In the genomic region with DNA sequence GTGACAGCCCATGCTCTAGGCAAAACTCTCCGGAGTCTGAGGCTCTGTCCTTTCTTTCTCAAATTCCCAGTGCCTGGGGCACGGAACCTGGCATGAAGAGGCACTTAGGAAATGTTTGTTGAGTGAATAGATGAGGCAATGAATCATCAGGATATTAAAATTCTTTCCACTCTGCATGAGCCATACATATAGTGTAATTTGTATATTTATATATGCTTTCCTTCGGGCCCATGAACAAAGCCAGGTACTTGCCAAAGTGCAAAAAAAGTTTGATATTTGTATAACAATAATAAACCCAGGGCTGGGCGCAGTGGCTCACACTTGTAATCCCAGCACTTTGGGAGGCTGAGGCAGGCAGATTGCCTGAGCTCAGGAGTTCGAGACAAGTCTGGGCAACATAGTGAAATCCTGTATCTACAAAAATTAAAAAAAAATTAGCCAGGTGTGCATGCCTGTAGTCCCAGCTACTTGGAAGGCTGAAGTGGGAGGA, we compare ENCODE assay signal across 14 cellular contexts.
A peak's percentile ranks its signal among the peaks of the same experiment; 100 is the strongest.
DNase-seq lines count a peak whose midpoint lies in the region; ATAC-seq, FAIRE-seq and TF ChIP-seq lines count a peak whose summit lies in the region.
"Had no signal": no experiment of that assay in that cellular context is flagged by ENCODE, and none has a peak within 500 bp of the region (broad histone marks: within the 10 kb centered on the region; RNA-seq: fewer than 3 reads in every experiment).

No MANE protein-coding gene starts in this region.

- no peak for TF ChIP-seq POLR2A in A549 (IDR thresholded peaks at IDR 0.05; ENCODE audit: low read length)

- TF ChIP-seq CTCF in A549 (IDR thresholded peaks at IDR 0.05) (no peak), natural killer cell (IDR thresholded peaks at IDR 0.05) (no peak)

- TF ChIP-seq EP300 in A549 (IDR thresholded peaks at IDR 0.05): peak; percentile 79 to 90; a peak in 3 of 5 replicates

- 3% methylated on average over 5 of the region's 5 CpGs for WGBS in A549 (ENCODE audit: missing lambda C conversion rate)

- peak overlapping the region; percentile 69 for H3K4me2 ChIP-seq in A549
- H3K4me2 ChIP-seq: BLaER1 had no signal

- ATAC-seq in A549 (peak; percentile 86 to 91), natural killer cell (no peak)
- no peak for ATAC-seq in stimulated activated naive CD8-positive, alpha-beta T cell treated with anti-CD3 and anti-CD28 coated beads, Interleukin-15, Interleukin-2, amounts not matched to agents 100 U/mL and 50 U/mL, for 24 hours

- no peak overlapping the region for H3K4me3 Mint-ChIP-seq in natural killer cell
- no peak overlapping the region for H3K4me3 Mint-ChIP-seq in activated naive CD4-positive, alpha-beta T cell treated with anti-CD3 and anti-CD28 coated beads for 36 hours

- H3K27ac ChIP-seq in A549: peak overlapping the region; percentile 89 to 90
- H3K27ac ChIP-seq: BLaER1, thoracic aorta had no signal

- DNase-seq in A549 (ENCODE audit: low read depth in 1 of 2, low spot score in 1 of 2) (peak; percentile 82 to 92), HS-5 (ENCODE audit: low read depth) (peak; percentile 100), astrocyte of the hippocampus (ENCODE audit: low read depth, low spot score) (peak; percentile 43), hepatic stellate cell (ENCODE audit: low spot score) (peak; percentile 50), natural killer cell (no peak), G401 (ENCODE audit: low spot score) (no peak)
- DNase-seq in stimulated activated naive CD8-positive, alpha-beta T cell treated with anti-CD3 and anti-CD28 coated beads, Interleukin-15, Interleukin-2, amounts not matched to agents 100 U/mL and 50 U/mL, for 24 hours: no peak
- DNase-seq in activated naive CD4-positive, alpha-beta T cell treated with anti-CD3 and anti-CD28 coated beads for 36 hours: no peak
- DNase-seq: activated CD4-positive, CD25-positive, alpha-beta regulatory T cell; NCI-H187 treated with DMSO at 0.1 percent for 48 hours; nucleus accumbens had no signal

- no peaks in the 10 kb centered on the region for H3K27me3 Mint-ChIP-seq in natural killer cell (ENCODE audit: low read depth in 2 of 2)
- no peaks in the 10 kb centered on the region for H3K27me3 Mint-ChIP-seq in activated naive CD4-positive, alpha-beta T cell treated with anti-CD3 and anti-CD28 coated beads for 36 hours (ENCODE audit: low read depth)

- H3K4me1 ChIP-seq in A549: peaks cover 64% of the 10 kb centered on the region
- H3K4me1 ChIP-seq: BLaER1 had no signal

- H3K4me1 Mint-ChIP-seq in natural killer cell: peaks cover 0 to 4% of the 10 kb centered on the region in 2 donors
- no peaks in the 10 kb centered on the region for H3K4me1 Mint-ChIP-seq in activated naive CD4-positive, alpha-beta T cell treated with anti-CD3 and anti-CD28 coated beads for 36 hours (ENCODE audit: low read depth)

- H3K27ac Mint-ChIP-seq in natural killer cell: no peak overlapping the region
- no peak overlapping the region for H3K27ac Mint-ChIP-seq in activated naive CD4-positive, alpha-beta T cell treated with anti-CD3 and anti-CD28 coated beads for 36 hours

- H3K36me3 Mint-ChIP-seq in natural killer cell: no peaks in the 10 kb centered on the region
- H3K36me3 Mint-ChIP-seq in activated naive CD4-positive, alpha-beta T cell treated with anti-CD3 and anti-CD28 coated beads for 36 hours (ENCODE audit: low read depth): no peaks in the 10 kb centered on the region

- CTCF ChIA-PET in A549 (lab: Yijun Ruan, JAX): interaction anchor here (0.6 to 1.9 kb wide), 10 partner anchors 19 to 280 kb away, joined by 3 to 9 read pairs (median 4); no protein-coding TSS in a partner anchor
- CTCF ChIA-PET in activated naive CD4-positive, alpha-beta T cell treated with anti-CD3 and anti-CD28 coated beads for 36 hours (lab: Charles Lee): interaction anchor here (1.4 kb wide), 1 partner anchor 19 kb away, joined by 5 read pairs; no protein-coding TSS in a partner anchor

- peak; percentile 54 to 57; a peak in 3 of 5 replicates for TF ChIP-seq RAD21 in A549 (conservative IDR thresholded peaks at IDR 0.05 in 1 of 2, IDR thresholded peaks at IDR 0.05 in 1 of 2)

- peak; percentile 39 for FAIRE-seq in A549 (lab: Jason Lieb, UNC)
- FAIRE-seq: colon had no signal

- H3K4me3 ChIP-seq in A549: no peak overlapping the region
- H3K4me3 ChIP-seq: BLaER1, thoracic aorta had no signal

- no peaks in the 10 kb centered on the region for H3K9me3 Mint-ChIP-seq in natural killer cell
- no peaks in the 10 kb centered on the region for H3K9me3 Mint-ChIP-seq in activated naive CD4-positive, alpha-beta T cell treated with anti-CD3 and anti-CD28 coated beads for 36 hours

- intact Hi-C loops in natural killer cell (cut with micrococcal nuclease): no loop called here
- intact Hi-C loops in activated naive CD4-positive, alpha-beta T cell treated with anti-CD3 and anti-CD28 coated beads for 36 hours (cut with micrococcal nuclease): no loop called here

- POLR2A ChIA-PET in A549 (lab: Yijun Ruan, JAX): interaction anchor here (0.7 to 2.3 kb wide), 3 partner anchors 19 to 183 kb away, joined by 3 to 12 read pairs (median 4); no protein-coding TSS in a partner anchor

- in situ Hi-C loops in G401 (cut with HindIII; ENCODE audit: low sequenced_read_pairs): no loop called here

- H3K9me3 ChIP-seq in A549: no peaks in the 10 kb centered on the region
- H3K9me3 ChIP-seq: BLaER1, thoracic aorta had no signal

TF ChIP-seq in A549, 52 proteins besides CTCF, POLR2A, EP300 and RAD21 (continues in another document):
- peak; percentile 49; the same call in 1 of the 2 replicates for TF ChIP-seq HOXB13 (CRISPR knock-in tag; IDR thresholded peaks at IDR 0.05; ENCODE audit: low read depth)
- TF ChIP-seq, protein P1, sequence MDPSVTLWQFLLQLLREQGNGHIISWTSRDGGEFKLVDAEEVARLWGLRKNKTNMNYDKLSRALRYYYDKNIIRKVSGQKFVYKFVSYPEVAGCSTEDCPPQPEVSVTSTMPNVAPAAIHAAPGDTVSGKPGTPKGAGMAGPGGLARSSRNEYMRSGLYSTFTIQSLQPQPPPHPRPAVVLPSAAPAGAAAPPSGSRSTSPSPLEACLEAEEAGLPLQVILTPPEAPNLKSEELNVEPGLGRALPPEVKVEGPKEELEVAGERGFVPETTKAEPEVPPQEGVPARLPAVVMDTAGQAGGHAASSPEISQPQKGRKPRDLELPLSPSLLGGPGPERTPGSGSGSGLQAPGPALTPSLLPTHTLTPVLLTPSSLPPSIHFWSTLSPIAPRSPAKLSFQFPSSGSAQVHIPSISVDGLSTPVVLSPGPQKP (IDR thresholded peaks at IDR 0.05; ENCODE audit: low read depth, low read length): no peak
- peak; percentile 92 for TF ChIP-seq FOSL2 (IDR thresholded peaks at IDR 0.05)
- TF ChIP-seq FOSL2 (CRISPR knock-in tag; IDR thresholded peaks at IDR 0.05): peak; percentile 98
- peak; percentile 66; the same call in 1 of the 2 replicates for TF ChIP-seq RARB (CRISPR knock-in tag; IDR thresholded peaks at IDR 0.05)
- TF ChIP-seq BHLHE40 (IDR thresholded peaks at IDR 0.05; ENCODE audit: low read depth, low read length): no peak
- peak; percentile 88 to 91; a peak in 4 of 5 replicates for TF ChIP-seq JUN (IDR thresholded peaks at IDR 0.05)
- peak; percentile 59; the same call in 2 of the 3 replicates for TF ChIP-seq SMC3 (IDR thresholded peaks at IDR 0.05)
- TF ChIP-seq KDM5A (IDR thresholded peaks at IDR 0.05): no peak
- TF ChIP-seq, protein P2, sequence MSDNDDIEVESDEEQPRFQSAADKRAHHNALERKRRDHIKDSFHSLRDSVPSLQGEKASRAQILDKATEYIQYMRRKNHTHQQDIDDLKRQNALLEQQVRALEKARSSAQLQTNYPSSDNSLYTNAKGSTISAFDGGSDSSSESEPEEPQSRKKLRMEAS (IDR thresholded peaks at IDR 0.05): peak; percentile 84
- TF ChIP-seq GATA3 (IDR thresholded peaks at IDR 0.05; ENCODE audit: borderline replicate concordance): peak; percentile 97
- TF ChIP-seq POLR2AphosphoS2 (conservative IDR thresholded peaks at IDR 0.05; ENCODE audit: low read length): no peak
- TF ChIP-seq JUNB (IDR thresholded peaks at IDR 0.05): peak; percentile 94
- TF ChIP-seq EHMT2 (IDR thresholded peaks at IDR 0.05; ENCODE audit: low read depth): no peak
- TF ChIP-seq EHF (CRISPR knock-in tag; IDR thresholded peaks at IDR 0.05): no peak
- TF ChIP-seq HDAC2 (IDR thresholded peaks at IDR 0.05): no peak
- TF ChIP-seq, protein P3, sequence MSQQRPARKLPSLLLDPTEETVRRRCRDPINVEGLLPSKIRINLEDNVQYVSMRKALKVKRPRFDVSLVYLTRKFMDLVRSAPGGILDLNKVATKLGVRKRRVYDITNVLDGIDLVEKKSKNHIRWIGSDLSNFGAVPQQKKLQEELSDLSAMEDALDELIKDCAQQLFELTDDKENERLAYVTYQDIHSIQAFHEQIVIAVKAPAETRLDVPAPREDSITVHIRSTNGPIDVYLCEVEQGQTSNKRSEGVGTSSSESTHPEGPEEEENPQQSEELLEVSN (IDR thresholded peaks at IDR 0.05; ENCODE audit: borderline replicate concordance, low read depth): no peak
- TF ChIP-seq TFCP2L1 (CRISPR knock-in tag; IDR thresholded peaks at IDR 0.05): no peak
- TF ChIP-seq, protein P4, sequence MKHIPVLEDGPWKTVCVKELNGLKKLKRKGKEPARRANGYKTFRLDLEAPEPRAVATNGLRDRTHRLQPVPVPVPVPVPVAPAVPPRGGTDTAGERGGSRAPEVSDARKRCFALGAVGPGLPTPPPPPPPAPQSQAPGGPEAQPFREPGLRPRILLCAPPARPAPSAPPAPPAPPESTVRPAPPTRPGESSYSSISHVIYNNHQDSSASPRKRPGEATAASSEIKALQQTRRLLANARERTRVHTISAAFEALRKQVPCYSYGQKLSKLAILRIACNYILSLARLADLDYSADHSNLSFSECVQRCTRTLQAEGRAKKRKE (CRISPR knock-in tag; IDR thresholded peaks at IDR 0.05; ENCODE audit: low read depth): peak; percentile 1; the same call in 1 of the 2 replicates
- TF ChIP-seq CEBPB (IDR thresholded peaks at IDR 0.05): peak; percentile 62 to 95; a peak in 3 of 4 replicates
- TF ChIP-seq RFX5 (IDR thresholded peaks at IDR 0.05): no peak
- TF ChIP-seq, protein P5, sequence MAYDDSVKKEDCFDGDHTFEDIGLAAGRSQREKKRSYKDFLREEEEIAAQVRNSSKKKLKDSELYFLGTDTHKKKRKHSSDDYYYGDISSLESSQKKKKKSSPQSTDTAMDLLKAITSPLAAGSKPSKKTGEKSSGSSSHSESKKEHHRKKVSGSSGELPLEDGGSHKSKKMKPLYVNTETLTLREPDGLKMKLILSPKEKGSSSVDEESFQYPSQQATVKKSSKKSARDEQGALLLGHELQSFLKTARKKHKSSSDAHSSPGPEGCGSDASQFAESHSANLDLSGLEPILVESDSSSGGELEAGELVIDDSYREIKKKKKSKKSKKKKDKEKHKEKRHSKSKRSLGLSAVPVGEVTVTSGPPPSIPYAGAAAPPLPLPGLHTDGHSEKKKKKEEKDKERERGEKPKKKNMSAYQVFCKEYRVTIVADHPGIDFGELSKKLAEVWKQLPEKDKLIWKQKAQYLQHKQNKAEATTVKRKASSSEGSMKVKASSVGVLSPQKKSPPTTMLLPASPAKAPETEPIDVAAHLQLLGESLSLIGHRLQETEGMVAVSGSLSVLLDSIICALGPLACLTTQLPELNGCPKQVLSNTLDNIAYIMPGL (CRISPR knock-in tag; IDR thresholded peaks at IDR 0.05; ENCODE audit: borderline replicate concordance): no peak

Comparison
In these comparisons a context has a peak if more than half of its experiments do, and no peak if none do; other contexts are left out.
1. ATAC-seq: peak in A549 (2 of 2); none in natural killer cell (0 of 3) and stimulated activated naive CD8-positive, alpha-beta T cell treated with anti-CD3 and anti-CD28 coated beads, Interleukin-15, Interleukin-2, amounts not matched to agents 100 U/mL and 50 U/mL, for 24 hours (single experiment).
2. DNase-seq: peak in A549 (2 of 2), HS-5 (single experiment), astrocyte of the hippocampus (single experiment) and hepatic stellate cell (single experiment); none in natural killer cell (single experiment), G401 (single experiment), stimulated activated naive CD8-positive, alpha-beta T cell treated with anti-CD3 and anti-CD28 coated beads, Interleukin-15, Interleukin-2, amounts not matched to agents 100 U/mL and 50 U/mL, for 24 hours (single experiment) and activated naive CD4-positive, alpha-beta T cell treated with anti-CD3 and anti-CD28 coated beads for 36 hours (single experiment).